8 cellular contexts compared by ENCODE assay signal in the genomic region with DNA sequence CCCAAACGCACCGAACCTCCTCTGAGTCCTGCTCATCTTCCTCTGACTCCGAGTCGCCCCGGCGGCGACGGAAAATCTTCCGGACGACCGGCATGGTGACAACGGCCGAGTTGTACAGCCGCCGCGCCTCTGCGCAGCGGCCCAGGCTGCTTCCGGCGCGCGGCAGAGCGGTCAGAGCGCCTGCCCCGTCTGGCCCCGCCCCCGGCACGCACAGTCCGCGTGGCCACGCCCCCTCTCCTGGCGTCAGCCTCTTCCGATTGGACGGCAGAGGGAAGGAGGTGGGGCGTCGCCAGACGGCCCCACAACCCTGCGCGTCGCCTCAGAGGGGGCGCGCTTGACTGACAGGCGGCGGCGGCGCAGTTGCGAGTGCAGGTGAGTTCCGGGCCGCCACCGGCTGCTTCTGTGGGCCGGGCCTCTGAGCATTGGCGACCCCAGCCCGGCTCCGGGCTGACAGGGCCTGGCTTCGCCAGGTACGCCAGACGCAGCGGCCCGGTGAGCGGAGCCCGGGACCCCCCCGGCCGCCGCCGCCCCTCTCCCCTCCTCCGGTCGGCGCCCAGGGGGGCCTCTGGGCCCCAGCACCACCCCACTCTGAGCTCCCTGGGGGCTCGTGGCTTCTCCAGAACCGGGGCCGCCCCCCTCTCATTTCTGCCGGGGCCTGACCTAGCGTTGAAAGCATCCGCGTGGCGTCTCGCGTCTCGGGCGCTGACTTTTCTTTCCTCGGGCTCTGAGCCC. TPM values are rescaled to one million over a fixed set of nuclear protein-coding genes. Genes with fewer than 3 reads are reported as not detected.
A peak's percentile ranks its signal among the peaks of the same experiment; 100 is the strongest.
DNase-seq lines count a peak whose midpoint lies in the region; ATAC-seq and TF ChIP-seq lines count a peak whose summit lies in the region.

A gene with protein sequence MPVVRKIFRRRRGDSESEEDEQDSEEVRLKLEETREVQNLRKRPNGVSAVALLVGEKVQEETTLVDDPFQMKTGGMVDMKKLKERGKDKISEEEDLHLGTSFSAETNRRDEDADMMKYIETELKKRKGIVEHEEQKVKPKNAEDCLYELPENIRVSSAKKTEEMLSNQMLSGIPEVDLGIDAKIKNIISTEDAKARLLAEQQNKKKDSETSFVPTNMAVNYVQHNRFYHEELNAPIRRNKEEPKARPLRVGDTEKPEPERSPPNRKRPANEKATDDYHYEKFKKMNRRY (minus strand): TSS at position 148 of the 732 bp plus-strand sequence. CDS start 54 bp downstream, at position 94.
A gene (plus strand): TSS at position 331 of the 732 bp plus-strand sequence. CDS start 17,098 bp downstream, outside the sequence.

- H4K8ac ChIP-seq in trophoblast cell (ENCODE audit: low read depth, low read length): peak within 1 kb of the TSS; percentile 91

- H3K27me3 ChIP-seq in adipocyte (replicated peaks; ENCODE audit: control insufficient read depth, insufficient read depth, low read length): no peaks in the 10 kb centered on the region
- H3K27me3 ChIP-seq in trophoblast cell (ENCODE audit: insufficient read depth, low read length): no peaks in the 10 kb centered on the region
- H3K27me3 ChIP-seq in tibial nerve: no peaks in the 10 kb centered on the region

- TF ChIP-seq POLR2A in tibial nerve (IDR thresholded peaks at IDR 0.05): peak; percentile 78 to 95

- H3K18ac ChIP-seq in trophoblast cell (ENCODE audit: low read length): peak within 1 kb of the TSS; percentile 78

- H3K36me3 ChIP-seq in adipocyte (ENCODE audit: control insufficient read depth, insufficient read depth, low read length, severe bottlenecking) (peaks cover 28% of the 10 kb centered on the region), trophoblast cell (ENCODE audit: control insufficient read depth in 1 of 2, insufficient read depth in 2 of 2, low read length in 2 of 2) (peaks cover 16% of the 10 kb centered on the region in 2 experiments), tibial nerve (peaks cover 7 to 30% (median 11%) of the 10 kb centered on the region in 3 donors)

- peaks cover 4% of the 10 kb centered on the region for H3K79me2 ChIP-seq in trophoblast cell (ENCODE audit: control insufficient read depth, insufficient read depth, low read length, poor library complexity)

- peaks cover 9% of the 10 kb centered on the region for H3K79me1 ChIP-seq in trophoblast cell (ENCODE audit: low read length)

- H2AK5ac ChIP-seq in trophoblast cell (ENCODE audit: low read length): peak within 1 kb of the TSS; percentile 58

- H3K9ac ChIP-seq in adipocyte (ENCODE audit: low read length) (peak within 1 kb of the TSS; percentile 91), trophoblast cell (ENCODE audit: low read length) (peak within 1 kb of the TSS; percentile 77)

- H3K4me1 ChIP-seq in adipocyte (ENCODE audit: control insufficient read depth, insufficient read depth, low read length) (peaks cover 30% of the 10 kb centered on the region), trophoblast cell (ENCODE audit: control insufficient read depth in 1 of 2, insufficient read depth in 2 of 2, low read length in 2 of 2) (peaks cover 7 to 10% of the 10 kb centered on the region in 2 experiments), tibial nerve (peaks cover 0 to 57% (median 25%) of the 10 kb centered on the region in 4 donors)

- peak within 1 kb of the TSS; percentile 72 for H3K4ac ChIP-seq in trophoblast cell (ENCODE audit: low read depth, low read length)

- H3K9me3 ChIP-seq in adipocyte (ENCODE audit: control insufficient read depth, low read length): no peaks in the 10 kb centered on the region
- H3K9me3 ChIP-seq in trophoblast cell (ENCODE audit: insufficient read depth, low read depth, low read length): no peaks in the 10 kb centered on the region
- no peaks in the 10 kb centered on the region for H3K9me3 ChIP-seq in tibial nerve

- peak within 1 kb of the TSS; percentile 98 for H2AFZ ChIP-seq in trophoblast cell (ENCODE audit: insufficient read depth, low read length, poor library complexity)

- DNase-seq in NCI-H1436 treated with DMSO at 0.1 percent for 48 hours (lab: John Stamatoyannopoulos, UW): peak; percentile 75
- DNase-seq in T follicular helper cell (ENCODE audit: low read depth): peak; percentile 96
- DNase-seq in adipocyte (ENCODE audit: low read depth): peak; percentile 100
- DNase-seq in cardiac septum (ENCODE audit: low spot score): peak; percentile 98
- peak; percentile 96 to 99 for DNase-seq in trophoblast cell
- DNase-seq in tibial nerve (ENCODE audit: low spot score in 2 of 2): peak; percentile 91 to 92

- H3K27ac ChIP-seq in trophoblast cell (ENCODE audit: low read depth, low read length): no peak within 1 kb of the TSS
- peak within 1 kb of the TSS; percentile 71 to 91 (median 88) for H3K27ac ChIP-seq in tibial nerve

- H3K4me2 ChIP-seq in trophoblast cell (ENCODE audit: low read length): peak within 1 kb of the TSS; percentile 94

- H2BK5ac ChIP-seq in trophoblast cell (ENCODE audit: low read depth, low read length, poor library complexity): peak within 1 kb of the TSS; percentile 65

- TF ChIP-seq EP300 in tibial nerve (IDR thresholded peaks at IDR 0.05): peak; percentile 13 to 97

- H3K23ac ChIP-seq in trophoblast cell (ENCODE audit: low read length): no peak within 1 kb of the TSS

- peak within 1 kb of the TSS; percentile 52 for H2BK120ac ChIP-seq in trophoblast cell (ENCODE audit: insufficient read depth, low read length, poor library complexity)

- ATAC-seq in HG02840 (IDR thresholded peaks at IDR 0.05; ENCODE audit: low FRiP score, unreplicated experiment): peak; percentile 92

- H4K91ac ChIP-seq in trophoblast cell (ENCODE audit: low read depth, low read length): peak within 1 kb of the TSS; percentile 80

- no CpG with 5 or more reads among the region's 81 CpGs for WGBS in trophoblast cell (ENCODE audit: extremely low coverage, insufficient coverage, insufficient read length)
- WGBS in tibial nerve, 2 donors: 0 to 1% methylated on average over 16 to 37 of the region's 81 CpGs

- peak within 1 kb of the TSS; percentile 36 for H4K12ac ChIP-seq in trophoblast cell (ENCODE audit: low read depth, low read length)

- intact Hi-C loops in cardiac septum (cut with DNase I): loop anchor here (1.0 kb wide), 1 partner anchor 11 kb away; a partner anchor contains a TSS

- H3K14ac ChIP-seq in trophoblast cell (ENCODE audit: low read length): peak within 1 kb of the TSS; percentile 42

- no peak for TF ChIP-seq CTCF in GM12875 (IDR thresholded peaks at IDR 0.05; ENCODE audit: borderline replicate concordance, insufficient read depth, low read depth, low read length)
- TF ChIP-seq CTCF in tibial nerve (IDR thresholded peaks at IDR 0.05): peak in 2 of 5 experiments; percentile 7 to 46

- H3K4me3 ChIP-seq in GM12875 (ENCODE audit: low read depth, low read length): peak within 1 kb of the TSS; percentile 99
- H3K4me3 ChIP-seq in adipocyte (ENCODE audit: low read length): peak within 1 kb of the TSS; percentile 94
- peak within 1 kb of the TSS; percentile 93 for H3K4me3 ChIP-seq in trophoblast cell (ENCODE audit: low read depth, low read length)
- H3K4me3 ChIP-seq in tibial nerve: peak within 1 kb of the TSS; percentile 74 to 92 (median 83)

- H2BK12ac ChIP-seq in trophoblast cell (ENCODE audit: low read length): no peak within 1 kb of the TSS

RNA-seq across cellular contexts. Expression of the first gene that starts in this region (rescaled TPM):
- 30.7 TPM for total RNA-seq in cardiac septum
- 31.9 and 33.2 TPM in 2 replicates for polyA plus RNA-seq in trophoblast cell (2013)
- 10 to 100 TPM; 44.4 to 61.2 (median 52.7) TPM for total RNA-seq in tibial nerve

RNA-seq across cellular contexts. Expression of the second gene that starts in this region (rescaled TPM):
- 16.0 TPM for total RNA-seq in cardiac septum
- 7.7 and 7.9 TPM in 2 replicates for polyA plus RNA-seq in trophoblast cell (2013)
- 10 to 100 TPM; 20.1 to 50.1 (median 24.1) TPM for total RNA-seq in tibial nerve
